Comparison of ENCODE assay signal across 30 cellular contexts in genomic region chr7:108771853-108772252, GRCh38.
"Had no signal": no experiment of that assay in that cellular context is flagged by ENCODE, and none has a peak within 500 bp of the region (broad histone marks: within the 10 kb centered on the region; RNA-seq: fewer than 3 reads in every experiment).

No MANE protein-coding gene starts in this region.

- H3K27ac ChIP-seq: adrenal gland, body of pancreas, brain microvascular endothelial cell, breast epithelium, VCaP had no signal

- H3K27me3 ChIP-seq: adrenal gland, body of pancreas, brain microvascular endothelial cell, breast epithelium had no signal

- H3K4me3 ChIP-seq: adrenal gland, body of pancreas, breast epithelium had no signal

- H3K9me3 ChIP-seq: adrenal gland, body of pancreas, breast epithelium had no signal

- DNase-seq: activated B cell treated with CpG ODN at 0.5 μM for 24 hours; activated CD4-positive, alpha-beta memory T cell treated with anti-CD3 and anti-CD28 coated beads, Interleukin-2, amount 10 ng/mL, durations not matched to agents 7 days and 5 days; activated CD4-positive, alpha-beta T cell treated with anti-CD3 and anti-CD28 coated beads for 1 hour; activated CD4-positive, alpha-beta T cell treated with anti-CD3 and anti-CD28 coated beads for 36 hours; activated CD4-positive, alpha-beta T cell treated with anti-CD3 and anti-CD28 coated beads for 48 hours; activated CD4-positive, alpha-beta T cell treated with anti-CD3 and anti-CD28 coated beads, Interleukin-2, amount 10 ng/mL, durations not matched to agents 7 days and 5 days; activated CD4-positive, alpha-beta T cell treated with anti-CD3 and anti-CD28 coated beads, Interleukin-2, amount 50 U/mL, for 48 hours; activated CD8-positive, alpha-beta memory T cell treated with anti-CD3 and anti-CD28 coated beads for 24 hours; activated CD8-positive, alpha-beta memory T cell treated with anti-CD3 and anti-CD28 coated beads, Interleukin-2, amount 10 ng/mL, durations not matched to agents 7 days and 5 days; activated CD8-positive, alpha-beta memory T cell treated with anti-CD3 and anti-CD28 coated beads, Interleukin-2, amount 50 U/mL, for 48 hours; activated CD8-positive, alpha-beta T cell treated with anti-CD3 and anti-CD28 coated beads, Interleukin-2, amount 10 ng/mL, durations not matched to agents 7 days and 5 days; activated effector memory CD4-positive, alpha-beta T cell treated with anti-CD3 and anti-CD28 coated beads, Interleukin-2, amount 50 U/mL, for 16 hours; activated gamma-delta T cell treated with Interleukin-2 at 50 U/mL for 16 hours; activated naive CD4-positive, alpha-beta T cell; activated naive CD4-positive, alpha-beta T cell treated with anti-CD3 and anti-CD28 coated beads for 36 hours; activated naive CD4-positive, alpha-beta T cell treated with anti-CD3 and anti-CD28 coated beads, Interleukin-2, amount 50 U/mL, for 16 hours; activated naive CD8-positive, alpha-beta T cell treated with anti-CD3 and anti-CD28 coated beads for 36 hours; activated T-cell treated with anti-CD3 and anti-CD28 coated beads, Interleukin-2, amount 50 U/mL, for 24 hours; activated T-cell treated with anti-CD3 and anti-CD28 coated beads, Interleukin-2, amount 50 U/mL, for 48 hours; adrenal gland; amniotic stem cell; aorta; body of pancreas; brain microvascular endothelial cell; central memory CD4-positive, alpha-beta T cell; T-helper 1 cell; T-helper 2 cell; T-helper 9 cell had no signal

- H3K36me3 ChIP-seq: adrenal gland, brain microvascular endothelial cell, breast epithelium had no signal
